In genomic region chr1:167220537-167221125, GRCh38 we compare ENCODE assay signal across 8 cellular contexts. TPM values are rescaled to one million over a fixed set of nuclear protein-coding genes. Genes with fewer than 3 reads are reported as not detected.
DNase-seq lines count a peak whose midpoint lies in the region; ATAC-seq and TF ChIP-seq lines count a peak whose summit lies in the region.

Gene POU2F1 (plus strand): TSS chr1:167220886. CDS start chr1:167220898, 12 bp downstream.

- H3K36me3 ChIP-seq in CD4-positive, CD25-positive, alpha-beta regulatory T cell (ENCODE audit: control insufficient read depth, insufficient read depth, low read length): no peaks in the 10 kb centered on the region
- no peaks in the 10 kb centered on the region for H3K36me3 ChIP-seq in liver (ENCODE audit: control insufficient read depth in 4 of 4, insufficient read depth in 3 of 4, low read depth in 1 of 4, low read length in 3 of 4)

- H3K27ac Mint-ChIP-seq in CD4-positive, CD25-positive, alpha-beta regulatory T cell: peak within 1 kb of the TSS; percentile 97 to 99 (median 98)

- no peaks in the 10 kb centered on the region for H3K9me3 ChIP-seq in CD4-positive, CD25-positive, alpha-beta regulatory T cell (ENCODE audit: control insufficient read depth in 2 of 2, low read length in 2 of 2)
- no peaks in the 10 kb centered on the region for H3K9me3 ChIP-seq in liver (ENCODE audit: control insufficient read depth in 4 of 4, low read length in 3 of 4)

- under 1% methylated on average over 53 of the region's 53 CpGs for WGBS in liver

- peaks cover 17% of the 10 kb centered on the region for H3K4me1 ChIP-seq in CD4-positive, CD25-positive, alpha-beta regulatory T cell (ENCODE audit: control insufficient read depth, insufficient read depth, low read length, poor library complexity, severe bottlenecking)
- H3K4me1 ChIP-seq in liver (ENCODE audit: control insufficient read depth in 4 of 4, insufficient read depth in 4 of 4, low read length in 3 of 4): peaks cover 0 to 23% (median 18%) of the 10 kb centered on the region in 4 donors

- peaks cover 10 to 42% (median 28%) of the 10 kb centered on the region in 4 donors for H3K4me1 Mint-ChIP-seq in CD4-positive, CD25-positive, alpha-beta regulatory T cell

- H3K4me3 ChIP-seq in CD4-positive, CD25-positive, alpha-beta regulatory T cell (ENCODE audit: low read depth, low read length): peak within 1 kb of the TSS; percentile 93
- H3K4me3 ChIP-seq in liver (ENCODE audit: low read depth in 1 of 3, low read length in 3 of 3): peak within 1 kb of the TSS; percentile 89 to 99 (median 91)

- peak within 1 kb of the TSS; percentile 97 for H3K27ac ChIP-seq in CD4-positive, CD25-positive, alpha-beta regulatory T cell (ENCODE audit: insufficient read depth, low read length, poor library complexity, severe bottlenecking)
- H3K27ac ChIP-seq in liver (ENCODE audit: low read depth in 1 of 2, low read length in 2 of 2): peak within 1 kb of the TSS; percentile 97

- H3K9me3 Mint-ChIP-seq in CD4-positive, CD25-positive, alpha-beta regulatory T cell: peaks cover 0 to 7% (median 1%) of the 10 kb centered on the region in 7 donors

- peak; percentile 77 to 82 for ATAC-seq in CD4-positive, CD25-positive, alpha-beta regulatory T cell (ENCODE audit: low read depth in 2 of 2)
- ATAC-seq in GM19397 (IDR thresholded peaks at IDR 0.05; ENCODE audit: unreplicated experiment): peak; percentile 56
- peak; percentile 55 for ATAC-seq in HG03571 (IDR thresholded peaks at IDR 0.05; ENCODE audit: unreplicated experiment)

- peaks cover 19% of the 10 kb centered on the region for H3K27me3 Mint-ChIP-seq in CD4-positive, CD25-positive, alpha-beta regulatory T cell

- H3K27me3 ChIP-seq in CD4-positive, CD25-positive, alpha-beta regulatory T cell (ENCODE audit: control insufficient read depth, insufficient read depth, low read length): no peaks in the 10 kb centered on the region
- H3K27me3 ChIP-seq in liver (ENCODE audit: control insufficient read depth in 4 of 4, insufficient read depth in 4 of 4, low read length in 3 of 4): no peaks in the 10 kb centered on the region

- peak within 1 kb of the TSS; percentile 75 to 82 for H3K9ac ChIP-seq in liver (ENCODE audit: low read depth in 1 of 2, low read length in 2 of 2)

- H3K36me3 Mint-ChIP-seq in CD4-positive, CD25-positive, alpha-beta regulatory T cell: no peaks in the 10 kb centered on the region

- DNase-seq in CD4-positive, CD25-positive, alpha-beta regulatory T cell: peak; percentile 98 to 99 (median 98)
- peak; percentile 98 for DNase-seq in NCI-H774 (lab: John Stamatoyannopoulos, UW)
- DNase-seq in activated CD4-positive, alpha-beta T cell treated with anti-CD3 and anti-CD28 coated beads, Interleukin-2, amount 50 U/mL, for 48 hours: peak; percentile 97 to 98
- peak; percentile 98 for DNase-seq in dermis blood vessel endothelial cell
- DNase-seq in stimulated activated CD4-positive, alpha-beta T cell treated with anti-CD3 and anti-CD28 coated beads, Interleukin-4, amount 100 ng/mL, for 24 hours: peak; percentile 98

- peak; percentile 73 for TF ChIP-seq CTCF in liver (IDR thresholded peaks at IDR 0.05; ENCODE audit: low read depth, low read length, missing input control)

- peak; percentile 54 to 59 for TF ChIP-seq RAD21 in liver (IDR thresholded peaks at IDR 0.05)

- peak within 1 kb of the TSS; percentile 90 to 99 (median 94) for H3K4me3 Mint-ChIP-seq in CD4-positive, CD25-positive, alpha-beta regulatory T cell

TF ChIP-seq in liver, 16 proteins besides CTCF, POLR2A, EP300 and RAD21:
- TF ChIP-seq NR2F2 (IDR thresholded peaks at IDR 0.05) (no peak), HNF4G (IDR thresholded peaks at IDR 0.05) (no peak), GABPA (IDR thresholded peaks at IDR 0.05 in 1 of 2, conservative IDR thresholded peaks at IDR 0.05 in 1 of 2) (peak in 1 of 2 donors; percentile 1), SP1 (IDR thresholded peaks at IDR 0.05) (peak; percentile 51), EGR1 (IDR thresholded peaks at IDR 0.05; ENCODE audit: low read depth in 2 of 2) (peak; percentile 26 to 29), FOXA1 (IDR thresholded peaks at IDR 0.05) (no peak), RXRA (IDR thresholded peaks at IDR 0.05) (peak in 1 of 2 donors; percentile 12), YY1 (IDR thresholded peaks at IDR 0.05) (peak; percentile 99), HNF4A (conservative IDR thresholded peaks at IDR 0.05) (peak in 1 of 2 donors; percentile 8), FOXA2 (IDR thresholded peaks at IDR 0.05) (no peak), TAF1 (conservative IDR thresholded peaks at IDR 0.05) (peak; percentile 69)
- TF ChIP-seq, protein P1, sequence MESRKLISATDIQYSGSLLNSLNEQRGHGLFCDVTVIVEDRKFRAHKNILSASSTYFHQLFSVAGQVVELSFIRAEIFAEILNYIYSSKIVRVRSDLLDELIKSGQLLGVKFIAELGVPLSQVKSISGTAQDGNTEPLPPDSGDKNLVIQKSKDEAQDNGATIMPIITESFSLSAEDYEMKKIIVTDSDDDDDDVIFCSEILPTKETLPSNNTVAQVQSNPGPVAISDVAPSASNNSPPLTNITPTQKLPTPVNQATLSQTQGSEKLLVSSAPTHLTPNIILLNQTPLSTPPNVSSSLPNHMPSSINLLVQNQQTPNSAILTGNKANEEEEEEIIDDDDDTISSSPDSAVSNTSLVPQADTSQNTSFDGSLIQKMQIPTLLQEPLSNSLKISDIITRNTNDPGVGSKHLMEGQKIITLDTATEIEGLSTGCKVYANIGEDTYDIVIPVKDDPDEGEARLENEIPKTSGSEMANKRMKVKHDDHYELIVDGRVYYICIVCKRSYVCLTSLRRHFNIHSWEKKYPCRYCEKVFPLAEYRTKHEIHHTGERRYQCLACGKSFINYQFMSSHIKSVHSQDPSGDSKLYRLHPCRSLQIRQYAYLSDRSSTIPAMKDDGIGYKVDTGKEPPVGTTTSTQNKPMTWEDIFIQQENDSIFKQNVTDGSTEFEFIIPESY (IDR thresholded peaks at IDR 0.05): no peak
TF ChIP-seq in liver: peak in this region for 7.

RNA-seq across cellular contexts. Expression of gene POU2F1, which starts in this region (rescaled TPM):
- total RNA-seq in CD4-positive, CD25-positive, alpha-beta regulatory T cell: 35.3 TPM
- polyA plus RNA-seq in CD4-positive, CD25-positive, alpha-beta regulatory T cell: 10 to 100 TPM in 1 of 4 donors, 1 to 10 TPM in 3; 5.2 to 11.7 (median 7.7) TPM
- total RNA-seq in dermis blood vessel endothelial cell (5.6 and 8.2 TPM in 2 replicates), liver (10 to 100 TPM in 1 of 2 donors, 1 to 10 TPM in 1; 7.7 to 10.5 TPM)
- 1 to 10 TPM in 1 of 2 donors, under 1 TPM in 1; 0.93 to 5.4 TPM for polyA plus RNA-seq in liver

Comparison
In these comparisons a context has a peak if more than half of its experiments do, and no peak if none do; other contexts are left out.
1. Peak in every context shown above with its lines: DNase-seq, ATAC-seq, H3K4me3 ChIP-seq and H3K27ac ChIP-seq.